In genomic region chr12:89796798-89797382, GRCh38 we compare ENCODE assay signal across 25 cellular contexts.
A peak's percentile ranks its signal among the peaks of the same experiment; 100 is the strongest.
DNase-seq lines count a peak whose midpoint lies in the region; ATAC-seq, FAIRE-seq and TF ChIP-seq lines count a peak whose summit lies in the region.
"Had no signal": no experiment of that assay in that cellular context is flagged by ENCODE, and none has a peak within 500 bp of the region (broad histone marks: within the 10 kb centered on the region; RNA-seq: fewer than 3 reads in every experiment).

No MANE protein-coding gene starts in this region.

- H3K79me1 ChIP-seq in trophoblast cell (ENCODE audit: low read length): peaks cover 3% of the 10 kb centered on the region

- 0 out of 3 replicates have a peak, but pooled peaks have one; percentile 8 for TF ChIP-seq CTCF in GM12872 (IDR thresholded peaks at IDR 0.05; ENCODE audit: insufficient read depth, low read depth, low read length)
- TF ChIP-seq CTCF in K562 (IDR thresholded peaks at IDR 0.05 in 2 of 3, conservative IDR thresholded peaks at IDR 0.05 in 1 of 3; ENCODE audit: insufficient read depth in 2 of 3, low read depth in 1 of 3, low read length in 3 of 3): peak in 2 of 3 experiments; percentile 24 to 44; a peak in 2 of 6 replicates

- 20% methylated on average over 1 of the region's 1 CpG for WGBS in K562 (ENCODE audit: insufficient coverage, low coverage, missing lambda C conversion rate)
- WGBS in trophoblast cell (ENCODE audit: extremely low coverage, insufficient coverage, insufficient read length): no CpG with 5 or more reads among the region's 1 CpG

- no peak overlapping the region for H3K4me3 Mint-ChIP-seq in immature natural killer cell
- H3K4me3 Mint-ChIP-seq: CD4-positive, alpha-beta T cell; IgD-negative memory B cell had no signal

- H4K8ac ChIP-seq in trophoblast cell (ENCODE audit: low read depth, low read length): no peak overlapping the region

- no peak overlapping the region for H3K9ac ChIP-seq in K562 (ENCODE audit: insufficient read depth in 1 of 2, low read depth in 2 of 2, low read length in 2 of 2)
- no peak overlapping the region for H3K9ac ChIP-seq in trophoblast cell (ENCODE audit: low read length)
- H3K9ac ChIP-seq: BLaER1 had no signal

- H3K9me3 Mint-ChIP-seq in immature natural killer cell: no peaks in the 10 kb centered on the region
- H3K9me3 Mint-ChIP-seq: CD4-positive, alpha-beta T cell; IgD-negative memory B cell had no signal

- no peaks in the 10 kb centered on the region for H3K9me3 ChIP-seq in K562 (replicated peaks; ENCODE audit: control insufficient read depth, insufficient read depth, low read depth, low read length)
- H3K9me3 ChIP-seq in trophoblast cell (ENCODE audit: insufficient read depth, low read depth, low read length): no peaks in the 10 kb centered on the region
- H3K9me3 ChIP-seq: BLaER1, Caco-2, SJSA1 had no signal

- in situ Hi-C loops in K562 (cut with MboI): no loop called here

- no peak for TF ChIP-seq EP300 in K562 (IDR thresholded peaks at IDR 0.05; ENCODE audit: low read length)

- H3K27ac ChIP-seq in K562 (ENCODE audit: extremely low read depth, low read depth, low read length) (no peak overlapping the region), trophoblast cell (ENCODE audit: low read depth, low read length) (no peak overlapping the region)
- H3K27ac ChIP-seq: BLaER1, SJSA1 had no signal

- POLR2A ChIA-PET in K562 (lab: Yijun Ruan, JAX): interaction anchor here (0.8 kb wide), 1 partner anchor 15 kb away, joined by 3 read pairs; no protein-coding TSS in a partner anchor

- H4K20me1 ChIP-seq in K562 (replicated peaks; ENCODE audit: control insufficient read depth, insufficient read depth, low read length): no peaks in the 10 kb centered on the region
- H4K20me1 ChIP-seq: BLaER1 had no signal

- no peak for TF ChIP-seq POLR2A in K562 (conservative IDR thresholded peaks at IDR 0.05)

- peaks cover 0 to 4% (median 0%) of the 10 kb centered on the region in 3 donors for H3K27me3 Mint-ChIP-seq in immature natural killer cell (ENCODE audit: low read depth in 3 of 3)
- H3K27me3 Mint-ChIP-seq: CD4-positive, alpha-beta T cell; IgD-negative memory B cell had no signal

- H3K14ac ChIP-seq in trophoblast cell (ENCODE audit: low read length): no peak overlapping the region

- no peaks in the 10 kb centered on the region for H3K27me3 ChIP-seq in K562 (ENCODE audit: control insufficient read depth in 2 of 2, insufficient read depth in 2 of 2, low read length in 2 of 2)
- H3K27me3 ChIP-seq in trophoblast cell (ENCODE audit: insufficient read depth, low read length): no peaks in the 10 kb centered on the region
- H3K27me3 ChIP-seq: BLaER1, SJSA1 had no signal

- peaks cover 0 to 8% (median 0%) of the 10 kb centered on the region in 3 donors for H3K36me3 Mint-ChIP-seq in immature natural killer cell

- peak in 1 of 2 experiments; percentile 34; a peak in 1 of 4 replicates for TF ChIP-seq RAD21 in K562 (CRISPR knock-in tag; conservative IDR thresholded peaks at IDR 0.05 in 1 of 2, IDR thresholded peaks at IDR 0.05 in 1 of 2)

- H3K23ac ChIP-seq in trophoblast cell (ENCODE audit: low read length): no peak overlapping the region

- H3K79me2 ChIP-seq in K562 (ENCODE audit: control insufficient read depth, insufficient read depth, low read length): no peaks in the 10 kb centered on the region
- no peaks in the 10 kb centered on the region for H3K79me2 ChIP-seq in trophoblast cell (ENCODE audit: control insufficient read depth, insufficient read depth, low read length, poor library complexity)

- H3K18ac ChIP-seq in trophoblast cell (ENCODE audit: low read length): no peak overlapping the region

- no peak overlapping the region for H2BK12ac ChIP-seq in trophoblast cell (ENCODE audit: low read length)

- peak overlapping the region; percentile 10 for H4K91ac ChIP-seq in trophoblast cell (ENCODE audit: low read depth, low read length)

- CTCF ChIA-PET in K562 (lab: Yijun Ruan, JAX; ENCODE audit: low intra/inter-chr PET ratio): no interaction called here

- no peak for FAIRE-seq in K562 (lab: Jason Lieb, UNC)

- H3K9me1 ChIP-seq in K562 (ENCODE audit: control insufficient read depth, insufficient read depth, low read length): peaks cover 3% of the 10 kb centered on the region

- no peaks in the 10 kb centered on the region for H3K4me1 Mint-ChIP-seq in immature natural killer cell

- H3K4me3 ChIP-seq in K562 (no peak overlapping the region), trophoblast cell (ENCODE audit: low read depth, low read length) (no peak overlapping the region)
- H3K4me3 ChIP-seq: BLaER1, SJSA1 had no signal

- H4K12ac ChIP-seq in trophoblast cell (ENCODE audit: low read depth, low read length): no peak overlapping the region

- H2AFZ ChIP-seq in K562 (ENCODE audit: low read depth, low read length) (no peak overlapping the region), trophoblast cell (ENCODE audit: insufficient read depth, low read length, poor library complexity) (no peak overlapping the region)

- H3K4ac ChIP-seq in trophoblast cell (ENCODE audit: low read depth, low read length): no peak overlapping the region

- DNase-seq in NCI-H226 (peak; percentile 45), K562 (ENCODE audit: extremely low read depth in 1 of 4, low spot score in 3 of 4) (peak; percentile 15 to 51 (median 20)), trophoblast cell (no peak), kidney glomerular epithelial cell (lab: John Stamatoyannopoulos, UW) (no peak), immature natural killer cell (no peak)
- DNase-seq in activated CD4-positive, CD25-positive, alpha-beta regulatory T cell treated with anti-CD3 and anti-CD28 coated beads, Interleukin-2, amount 50 U/mL, for 72 hours: no peak
- DNase-seq: Caco-2; CD4-positive, alpha-beta T cell; DMS 273 treated with DMSO at 0.1 percent for 48 hours; HCEC 1CT; Kasumi-1; MM.1S; NCI-H1048; NCI-H1417 treated with DMSO at 0.1 percent for 48 hours; NCI-H187; NCI-H2107; NCI-H510A; NCI-H748 treated with DMSO at 0.1 percent for 48 hours; T-helper 1 cell had no signal

- H3K4me1 ChIP-seq in K562 (replicated peaks in 1 of 2; ENCODE audit: control insufficient read depth in 2 of 2, insufficient read depth in 2 of 2, low read length in 2 of 2) (peaks cover 6 to 29% of the 10 kb centered on the region in 2 experiments; a peak in 3 of 5 replicates), trophoblast cell (ENCODE audit: control insufficient read depth in 1 of 2, insufficient read depth in 2 of 2, low read length in 2 of 2) (peaks cover 0 to 2% of the 10 kb centered on the region in 2 experiments)
- H3K4me1 ChIP-seq: BLaER1, SJSA1 had no signal

- intact Hi-C loops in K562 (cut with micrococcal nuclease): loop anchor here (2.0 kb wide), 1 partner anchor 254 kb away; no protein-coding TSS in a partner anchor

- peak overlapping the region; percentile 43 for H3K4me2 ChIP-seq in K562 (ENCODE audit: insufficient read depth, low read length)
- H3K4me2 ChIP-seq in trophoblast cell (ENCODE audit: low read length): no peak overlapping the region
- H3K4me2 ChIP-seq: BLaER1 had no signal

- no peak overlapping the region for H2BK5ac ChIP-seq in trophoblast cell (ENCODE audit: low read depth, low read length, poor library complexity)

- peak; percentile 68 for ATAC-seq in K562
- no peak for ATAC-seq in HG02852 (IDR thresholded peaks at IDR 0.05; ENCODE audit: unreplicated experiment)
- ATAC-seq: Right ventricle myocardium inferior had no signal

- no TSS peak for BruUV-seq in K562 (replicated peaks; lab: Mats Ljungman, UMichigan)

- H3K27ac Mint-ChIP-seq in immature natural killer cell: peak overlapping the region in 1 of 6 donors; percentile 9
- H3K27ac Mint-ChIP-seq: CD4-positive, alpha-beta T cell; IgD-negative memory B cell had no signal

- H2BK120ac ChIP-seq in trophoblast cell (ENCODE audit: insufficient read depth, low read length, poor library complexity): no peak overlapping the region

- no peak overlapping the region for H2AK5ac ChIP-seq in trophoblast cell (ENCODE audit: low read length)

- H3K36me3 ChIP-seq in K562 (ENCODE audit: control insufficient read depth, insufficient read depth, low read length) (no peaks in the 10 kb centered on the region), trophoblast cell (ENCODE audit: control insufficient read depth in 1 of 2, insufficient read depth in 2 of 2, low read length in 2 of 2) (no peaks in the 10 kb centered on the region)
- H3K36me3 ChIP-seq: BLaER1, SJSA1 had no signal

TF ChIP-seq in K562, 482 proteins besides CTCF, POLR2A, EP300 and RAD21 (continues in another document):
- TF ChIP-seq NR4A1 (CRISPR knock-in tag; IDR thresholded peaks at IDR 0.05) (no peak), NR4A1 (tag; IDR thresholded peaks at IDR 0.05) (no peak), NFIC (IDR thresholded peaks at IDR 0.05) (peak; percentile 62), NCOR1 (IDR thresholded peaks at IDR 0.05) (peak; percentile 35; the same call in 1 of the 2 replicates), CBFA2T3 (IDR thresholded peaks at IDR 0.05) (peak; percentile 73), CBFA2T2 (conservative IDR thresholded peaks at IDR 0.05) (peak; percentile 47), CTBP1 (IDR thresholded peaks at IDR 0.05; ENCODE audit: borderline replicate concordance) (peak; percentile 20; the same call in 1 of the 2 replicates), TAL1 (IDR thresholded peaks at IDR 0.05) (peak; percentile 50), TCF3 (CRISPR knock-in tag; IDR thresholded peaks at IDR 0.05) (peak; percentile 72), E2F8 (IDR thresholded peaks at IDR 0.05; ENCODE audit: low read depth, partially characterized antibody) (no peak), TEAD4 (IDR thresholded peaks at IDR 0.05; ENCODE audit: low read length) (peak; percentile 66), TEAD4 (CRISPR knock-in tag; IDR thresholded peaks at IDR 0.05; ENCODE audit: borderline replicate concordance) (no peak), HDAC6 (IDR thresholded peaks at IDR 0.05; ENCODE audit: low read depth, low read length) (no peak)

Comparison
In these comparisons a context has a peak if more than half of its experiments do, and no peak if none do; other contexts are left out.
1. DNase-seq: peak in NCI-H226 (single experiment) and K562 (4 of 4); none in trophoblast cell (0 of 2), kidney glomerular epithelial cell (single experiment), activated CD4-positive, CD25-positive, alpha-beta regulatory T cell treated with anti-CD3 and anti-CD28 coated beads, Interleukin-2, amount 50 U/mL, for 72 hours (single experiment) and immature natural killer cell (0 of 3).